8 cellular contexts compared by ENCODE assay signal in genomic region chr14:74942608-74943007, GRCh38. TPM values are rescaled to one million over a fixed set of nuclear protein-coding genes. Genes with fewer than 3 reads are reported as not detected.
A peak's percentile ranks its signal among the peaks of the same experiment; 100 is the strongest.
DNase-seq lines count a peak whose midpoint lies in the region; ATAC-seq lines count a peak whose summit lies in the region.

No MANE protein-coding gene starts in this region.

- no peaks in the 10 kb centered on the region for H3K27me3 Mint-ChIP-seq in activated CD4-positive, alpha-beta T cell treated with anti-CD3 and anti-CD28 coated beads, Interleukin-2, amount 10 ng/mL, durations not matched to agents 7 days and 5 days
- peaks cover 2% of the 10 kb centered on the region for H3K27me3 Mint-ChIP-seq in dendritic cell treated with granulocyte-macrophage colony-stimulating factor and Interleukin-4, amounts not matched to agents 40 ng/mL and 50 ng/mL, for 4 days
- no peaks in the 10 kb centered on the region for H3K27me3 Mint-ChIP-seq in stimulated activated memory B cell treated with anti-CD40 and anti-IgM and Interleukin-4, amounts not matched to agents 10 μg/mL and 1 μg/mL and 100 μg/mL, for 72 hours

- H3K36me3 Mint-ChIP-seq in activated CD4-positive, alpha-beta T cell treated with anti-CD3 and anti-CD28 coated beads, Interleukin-2, amount 10 ng/mL, durations not matched to agents 7 days and 5 days (ENCODE audit: low read depth), result peaks cover 4% of the 10 kb centered on the region
- no peaks in the 10 kb centered on the region for H3K36me3 Mint-ChIP-seq in dendritic cell treated with granulocyte-macrophage colony-stimulating factor and Interleukin-4, amounts not matched to agents 40 ng/mL and 50 ng/mL, for 4 days (ENCODE audit: low read depth)
- H3K36me3 Mint-ChIP-seq in stimulated activated memory B cell treated with anti-CD40 and anti-IgM and Interleukin-4, amounts not matched to agents 10 μg/mL and 1 μg/mL and 100 μg/mL, for 72 hours, result no peaks in the 10 kb centered on the region

- ATAC-seq in HG03460 (IDR thresholded peaks at IDR 0.05; ENCODE audit: unreplicated experiment), result peak; percentile 21
- ATAC-seq in stimulated activated memory B cell treated with anti-CD40 and anti-IgM and Interleukin-4, amounts not matched to agents 10 μg/mL and 1 μg/mL and 100 μg/mL, for 72 hours, result peak; percentile 18

- peak overlapping the region; percentile 94 for H3K27ac Mint-ChIP-seq in activated CD4-positive, alpha-beta T cell treated with anti-CD3 and anti-CD28 coated beads, Interleukin-2, amount 10 ng/mL, durations not matched to agents 7 days and 5 days
- peak overlapping the region; percentile 98 for H3K27ac Mint-ChIP-seq in dendritic cell treated with granulocyte-macrophage colony-stimulating factor and Interleukin-4, amounts not matched to agents 40 ng/mL and 50 ng/mL, for 4 days
- peak overlapping the region; percentile 80 for H3K27ac Mint-ChIP-seq in stimulated activated memory B cell treated with anti-CD40 and anti-IgM and Interleukin-4, amounts not matched to agents 10 μg/mL and 1 μg/mL and 100 μg/mL, for 72 hours

- POLR2A ChIA-PET in activated CD4-positive, alpha-beta T cell treated with anti-CD3 and anti-CD28 coated beads, Interleukin-2, amount 10 ng/mL, durations not matched to agents 7 days and 5 days (lab: Charles Lee), result interaction anchor here (0.6 kb wide), 1 partner anchor 67 kb away, joined by 4 read pairs; no protein-coding TSS in a partner anchor

- peaks cover 48% of the 10 kb centered on the region for H3K4me1 Mint-ChIP-seq in activated CD4-positive, alpha-beta T cell treated with anti-CD3 and anti-CD28 coated beads, Interleukin-2, amount 10 ng/mL, durations not matched to agents 7 days and 5 days
- peaks cover 64% of the 10 kb centered on the region for H3K4me1 Mint-ChIP-seq in dendritic cell treated with granulocyte-macrophage colony-stimulating factor and Interleukin-4, amounts not matched to agents 40 ng/mL and 50 ng/mL, for 4 days (ENCODE audit: low read depth)
- H3K4me1 Mint-ChIP-seq in stimulated activated memory B cell treated with anti-CD40 and anti-IgM and Interleukin-4, amounts not matched to agents 10 μg/mL and 1 μg/mL and 100 μg/mL, for 72 hours, result peaks cover 71% of the 10 kb centered on the region

- no peak for DNase-seq in activated CD4-positive, alpha-beta T cell treated with anti-CD3 and anti-CD28 coated beads, Interleukin-2, amount 10 ng/mL, durations not matched to agents 7 days and 5 days
- DNase-seq in activated CD4-positive, alpha-beta T cell treated with anti-CD3 and anti-CD28 coated beads, Interleukin-2, amount 50 U/mL, for 48 hours, result no peak
- DNase-seq in NCI-H748 (lab: John Stamatoyannopoulos, UW; ENCODE audit: unreplicated experiment), result no peak
- DNase-seq in AG20443 (ENCODE audit: low spot score), result no peak
- no peak for DNase-seq in SW480 (ENCODE audit: low spot score)

- peaks cover 5% of the 10 kb centered on the region for H3K9me3 Mint-ChIP-seq in activated CD4-positive, alpha-beta T cell treated with anti-CD3 and anti-CD28 coated beads, Interleukin-2, amount 10 ng/mL, durations not matched to agents 7 days and 5 days
- H3K9me3 Mint-ChIP-seq in dendritic cell treated with granulocyte-macrophage colony-stimulating factor and Interleukin-4, amounts not matched to agents 40 ng/mL and 50 ng/mL, for 4 days, result peaks cover 9% of the 10 kb centered on the region
- H3K9me3 Mint-ChIP-seq in stimulated activated memory B cell treated with anti-CD40 and anti-IgM and Interleukin-4, amounts not matched to agents 10 μg/mL and 1 μg/mL and 100 μg/mL, for 72 hours, result no peaks in the 10 kb centered on the region

- peak overlapping the region; percentile 66 for H3K4me3 Mint-ChIP-seq in activated CD4-positive, alpha-beta T cell treated with anti-CD3 and anti-CD28 coated beads, Interleukin-2, amount 10 ng/mL, durations not matched to agents 7 days and 5 days
- H3K4me3 Mint-ChIP-seq in dendritic cell treated with granulocyte-macrophage colony-stimulating factor and Interleukin-4, amounts not matched to agents 40 ng/mL and 50 ng/mL, for 4 days, result peak overlapping the region; percentile 68
- peak overlapping the region; percentile 76 for H3K4me3 Mint-ChIP-seq in stimulated activated memory B cell treated with anti-CD40 and anti-IgM and Interleukin-4, amounts not matched to agents 10 μg/mL and 1 μg/mL and 100 μg/mL, for 72 hours

- intact Hi-C loops in dendritic cell treated with granulocyte-macrophage colony-stimulating factor and Interleukin-4, amounts not matched to agents 40 ng/mL and 50 ng/mL, for 4 days (cut with micrococcal nuclease), result no loop called here

- CTCF ChIA-PET in activated CD4-positive, alpha-beta T cell treated with anti-CD3 and anti-CD28 coated beads, Interleukin-2, amount 10 ng/mL, durations not matched to agents 7 days and 5 days (lab: Charles Lee), result interaction anchor here (0.5 to 2.7 kb wide), 7 partner anchors 8 to 712 kb away, joined by 3 to 9 read pairs (median 4); no protein-coding TSS in a partner anchor

RNA-seq across cellular contexts. Expression of gene PGF, which starts 12.8 kb away (rescaled TPM):
- under 1 TPM; 0.12 to 0.15 TPM for total RNA-seq in activated CD4-positive, alpha-beta T cell treated with anti-CD3 and anti-CD28 coated beads, Interleukin-2, amount 10 ng/mL, durations not matched to agents 7 days and 5 days

RNA-seq across cellular contexts. Expression of gene RPS6KL1, which starts 19.5 kb away (rescaled TPM):
- 1 to 10 TPM; 4.5 to 4.6 TPM for total RNA-seq in activated CD4-positive, alpha-beta T cell treated with anti-CD3 and anti-CD28 coated beads, Interleukin-2, amount 10 ng/mL, durations not matched to agents 7 days and 5 days
